In the genomic region with DNA sequence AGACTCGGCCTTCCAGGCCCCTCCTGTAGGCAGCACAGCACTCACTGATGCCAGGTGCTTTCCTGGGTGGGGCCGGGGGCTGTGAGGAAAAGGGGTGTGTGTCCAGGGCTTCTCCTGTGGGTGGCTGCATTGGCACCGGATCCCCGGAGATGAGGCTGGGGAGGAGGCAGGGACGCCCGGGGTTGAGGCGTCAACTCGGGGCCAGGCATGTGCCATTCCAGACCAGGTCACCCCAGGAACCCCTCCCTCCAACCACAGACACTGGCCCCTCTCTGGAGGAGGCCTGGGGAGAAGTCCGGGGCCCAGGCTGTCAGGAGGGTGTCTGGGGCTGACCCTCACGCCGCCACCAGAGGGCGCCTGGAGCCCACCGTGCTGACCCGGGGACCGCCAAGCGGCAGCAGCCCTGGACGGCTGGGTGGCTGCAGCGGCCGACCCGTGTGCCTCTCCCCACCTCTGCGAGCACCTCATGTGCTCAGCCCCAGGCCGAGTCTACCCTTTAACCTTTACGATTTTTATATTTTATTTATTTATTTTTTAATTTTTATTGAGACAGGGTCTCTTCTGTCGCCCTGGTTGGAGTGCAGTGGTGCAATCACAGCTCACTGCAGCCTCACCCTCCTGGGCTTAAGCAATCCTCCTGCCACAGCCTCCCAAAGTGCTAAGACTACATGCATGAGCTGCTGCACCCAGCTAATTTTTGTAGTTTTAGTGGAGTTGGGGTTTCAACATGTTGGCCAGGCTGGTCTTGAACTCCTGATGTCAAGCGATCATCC, we compare ENCODE assay signal across 8 cellular contexts. TPM values are rescaled to one million over a fixed set of nuclear protein-coding genes. Genes with fewer than 3 reads are reported as not detected.
DNase-seq lines count a peak whose midpoint lies in the region; ATAC-seq and TF ChIP-seq lines count a peak whose summit lies in the region.

No MANE protein-coding gene starts in this region.

- H2BK120ac ChIP-seq in mesendoderm (ENCODE audit: low read depth, low read length) = no peak overlapping the region

- H3K4me2 ChIP-seq in mesendoderm (ENCODE audit: low read length) = no peak overlapping the region

- peaks cover 35% of the 10 kb centered on the region for H3K27me3 ChIP-seq in effector memory CD4-positive, alpha-beta T cell (replicated peaks; ENCODE audit: control insufficient read depth, insufficient read depth, low read length, poor library complexity, severe bottlenecking)
- peaks cover 12% of the 10 kb centered on the region for H3K27me3 ChIP-seq in mesendoderm (ENCODE audit: insufficient read depth, low read length, poor library complexity)

- no peak overlapping the region for H3K18ac ChIP-seq in mesendoderm (ENCODE audit: low read length)

- H2AK5ac ChIP-seq in mesendoderm (ENCODE audit: low read length) = no peak overlapping the region

- H3K4me3 ChIP-seq in effector memory CD4-positive, alpha-beta T cell (ENCODE audit: insufficient read depth, low read depth, low read length, poor library complexity, severe bottlenecking) = no peak overlapping the region
- no peak overlapping the region for H3K4me3 ChIP-seq in mesendoderm (ENCODE audit: low read length)

- H4K8ac ChIP-seq in mesendoderm (ENCODE audit: low read depth, low read length) = no peak overlapping the region

- H3K4ac ChIP-seq in mesendoderm (ENCODE audit: low read depth, low read length) = no peak overlapping the region

- H2BK15ac ChIP-seq in mesendoderm (replicated peaks; ENCODE audit: low read depth) = no peak overlapping the region

- DNase-seq in A172 (ENCODE audit: low spot score) = peak; percentile 79
- DNase-seq in NCI-H748 treated with DMSO at 0.1 percent for 48 hours (lab: John Stamatoyannopoulos, UW) = peak; percentile 30
- peak; percentile 50 to 59 for DNase-seq in activated CD8-positive, alpha-beta memory T cell treated with anti-CD3 and anti-CD28 coated beads for 4 hours (ENCODE audit: low read depth in 2 of 2)
- DNase-seq in effector memory CD4-positive, alpha-beta T cell = peak; percentile 58 to 68 (median 67)
- DNase-seq in mesendoderm = peak; percentile 75
- DNase-seq in stimulated activated CD8-positive, alpha-beta memory T cell treated with anti-CD3 and anti-CD28 coated beads, Interleukin-4, amount 100 ng/mL, for 48 hours = peak; percentile 91

- H3K56ac ChIP-seq in mesendoderm (ENCODE audit: low read length) = no peak overlapping the region

- no peak overlapping the region for H3K23ac ChIP-seq in mesendoderm (ENCODE audit: low read length)

- WGBS in mesendoderm (ENCODE audit: extremely low coverage, insufficient coverage, low lambda C conversion rate) = no CpG with 5 or more reads among the region's 25 CpGs

- no peak overlapping the region for H3K9ac ChIP-seq in mesendoderm (ENCODE audit: low read length)

- no peaks in the 10 kb centered on the region for H3K79me2 ChIP-seq in mesendoderm (ENCODE audit: control insufficient read depth, insufficient read depth, low read length)

- H3K36me3 ChIP-seq in effector memory CD4-positive, alpha-beta T cell (ENCODE audit: control insufficient read depth, insufficient read depth, low read length) = no peaks in the 10 kb centered on the region
- H3K36me3 ChIP-seq in mesendoderm (ENCODE audit: control insufficient read depth, insufficient read depth, low read length) = no peaks in the 10 kb centered on the region

- H3K27ac ChIP-seq in effector memory CD4-positive, alpha-beta T cell (ENCODE audit: insufficient read depth, low read length, poor library complexity, severe bottlenecking) = no peak overlapping the region
- no peak overlapping the region for H3K27ac ChIP-seq in mesendoderm (ENCODE audit: low read depth, low read length)

- TF ChIP-seq CTCF in GM12874 (IDR thresholded peaks at IDR 0.05; ENCODE audit: insufficient read depth, low read depth, low read length) = peak; percentile 99

- ATAC-seq in GM19035 (IDR thresholded peaks at IDR 0.05; ENCODE audit: unreplicated experiment) = no peak

- H3K4me1 ChIP-seq in effector memory CD4-positive, alpha-beta T cell (ENCODE audit: control insufficient read depth, insufficient read depth, low read length, poor library complexity, severe bottlenecking) = peaks cover 11% of the 10 kb centered on the region
- H3K4me1 ChIP-seq in mesendoderm (ENCODE audit: control insufficient read depth, low read depth, low read length) = no peaks in the 10 kb centered on the region

- no peaks in the 10 kb centered on the region for H3K9me3 ChIP-seq in effector memory CD4-positive, alpha-beta T cell (ENCODE audit: control insufficient read depth, low read length)

- H2BK5ac ChIP-seq in mesendoderm (ENCODE audit: low read length) = no peak overlapping the region

- no peak overlapping the region for H4K5ac ChIP-seq in mesendoderm (ENCODE audit: low read length)

- H3K79me1 ChIP-seq in mesendoderm (ENCODE audit: low read length) = no peaks in the 10 kb centered on the region

RNA-seq across cellular contexts. Expression of a gene that starts 3.2 kb away (rescaled TPM):
- total RNA-seq in A172 (2014; rRNA removed; shearing (Covaris generic)) = 71.9 and 87.2 TPM in 2 replicates
- 2.4 TPM for polyA plus RNA-seq in mesendoderm (2013, experiment 1 of 2)
- polyA plus RNA-seq in mesendoderm (2013, experiment 2 of 2) = 2.0 TPM

RNA-seq across cellular contexts. Expression of a gene that starts 6.1 kb away (rescaled TPM):
- total RNA-seq in A172 (2014; rRNA removed; shearing (Covaris generic)) = 9.9 and 10.0 TPM in 2 replicates
- polyA plus RNA-seq in mesendoderm (2013, experiment 1 of 2) = 1.1 TPM
- 1.2 TPM for polyA plus RNA-seq in mesendoderm (2013, experiment 2 of 2)

RNA-seq across cellular contexts. Expression of a gene that starts 9.2 kb away (rescaled TPM):
- total RNA-seq in A172 (2014; rRNA removed; shearing (Covaris generic)) = 83.8 and 94.2 TPM in 2 replicates
- polyA plus RNA-seq in mesendoderm (2013, experiment 1 of 2) = 12.5 TPM
- 13.3 TPM for polyA plus RNA-seq in mesendoderm (2013, experiment 2 of 2)

RNA-seq across cellular contexts. Expression of a gene that starts 14.5 kb away (rescaled TPM):
- total RNA-seq in A172 (2014; rRNA removed; shearing (Covaris generic)) = 2.1 and 4.0 TPM in 2 replicates
- 1.2 TPM for polyA plus RNA-seq in mesendoderm (2013, experiment 1 of 2)
- polyA plus RNA-seq in mesendoderm (2013, experiment 2 of 2) = 1.1 TPM

RNA-seq across cellular contexts. Expression of a gene that starts 15.2 kb away (rescaled TPM):
- 15.0 and 25.3 TPM in 2 replicates for total RNA-seq in A172 (2014; rRNA removed; shearing (Covaris generic))
- polyA plus RNA-seq in mesendoderm (2013, experiment 1 of 2) = 1.8 TPM
- 1.6 TPM for polyA plus RNA-seq in mesendoderm (2013, experiment 2 of 2)

Comparison
In these comparisons a context has a peak if more than half of its experiments do, and no peak if none do; other contexts are left out.
1. DNase-seq: peak in every context shown above with its lines; median percentile 91 in stimulated activated CD8-positive, alpha-beta memory T cell treated with anti-CD3 and anti-CD28 coated beads, Interleukin-4, amount 100 ng/mL, for 48 hours; 79 in A172; 75 in mesendoderm; 67 in effector memory CD4-positive, alpha-beta T cell; 54 in activated CD8-positive, alpha-beta memory T cell treated with anti-CD3 and anti-CD28 coated beads for 4 hours; 30 in NCI-H748 treated with DMSO at 0.1 percent for 48 hours.